Comparison of ENCODE assay signal across 8 cellular contexts in genomic region chr22:44625981-44626687, GRCh38.
DNase-seq lines count a peak whose midpoint lies in the region.

No MANE protein-coding gene starts in this region.

- DNase-seq in NK-92 treated with Interleukin-12 subunit alpha and Interleukin-12 subunit beta, amount 100 ng/mL, for 24 hours (lab: John Stamatoyannopoulos, UW) = peak; percentile 17
- DNase-seq in NK-92 (lab: John Stamatoyannopoulos, UW; ENCODE audit: unreplicated experiment) = no peak
- peak; percentile 69 for DNase-seq in NCI-H2196 (lab: John Stamatoyannopoulos, UW; ENCODE audit: unreplicated experiment)
- DNase-seq in activated CD4-positive, alpha-beta T cell treated with anti-CD3 and anti-CD28 coated beads for 24 hours (ENCODE audit: low read depth in 2 of 2) = peak; percentile 63 to 68
- DNase-seq in caudate nucleus (lab: John Stamatoyannopoulos, UW) = peak in 53 of 61 donors; percentile 6 to 78 (median 36)
- peak; percentile 59 for DNase-seq in kidney glomerular epithelial cell (lab: John Stamatoyannopoulos, UW)
- peak; percentile 63 for DNase-seq in stimulated activated CD4-positive, alpha-beta T cell treated with anti-CD3 and anti-CD28 coated beads, Interleukin-2, amount 100 ng/mL, for 4 hours (ENCODE audit: low read depth)
- DNase-seq in NCI-H1048 (lab: John Stamatoyannopoulos, UW) = no peak

- no peak overlapping the region for H3K27ac ChIP-seq in caudate nucleus (ENCODE audit: low read depth, low read length)

Comparison
In these comparisons a context has a peak if more than half of its experiments do, and no peak if none do; other contexts are left out.
1. DNase-seq: peak in NK-92 treated with Interleukin-12 subunit alpha and Interleukin-12 subunit beta, amount 100 ng/mL, for 24 hours (single experiment), NCI-H2196 (single experiment), activated CD4-positive, alpha-beta T cell treated with anti-CD3 and anti-CD28 coated beads for 24 hours (2 of 2), caudate nucleus (53 of 61), kidney glomerular epithelial cell (single experiment) and stimulated activated CD4-positive, alpha-beta T cell treated with anti-CD3 and anti-CD28 coated beads, Interleukin-2, amount 100 ng/mL, for 4 hours (single experiment); none in NK-92 (single experiment) and NCI-H1048 (single experiment).